21 cellular contexts compared by ENCODE assay signal in genomic region chr20:21376631-21377030, GRCh38. TPM values are rescaled to one million over a fixed set of nuclear protein-coding genes. Genes with fewer than 3 reads are reported as not detected.
"Had no signal": no experiment of that assay in that cellular context is flagged by ENCODE, and none has a peak within 500 bp of the region (broad histone marks: within the 10 kb centered on the region; RNA-seq: fewer than 3 reads in every experiment).

No MANE protein-coding gene starts in this region.

- H3K27me3 Mint-ChIP-seq: activated naive CD8-positive, alpha-beta T cell treated with anti-CD3 and anti-CD28 coated beads, Interleukin-2, amount 50 U/mL, for 24 hours; activated T-helper 17 cell treated with anti-CD3 and anti-CD28 coated beads, Interleukin-2, amount 50 U/mL, for 72 hours; naive thymus-derived CD8-positive, alpha-beta T cell; stimulated activated naive B cell treated with anti-CD40 and anti-IgM and Interleukin-4, amounts not matched to agents 10 μg/mL and 1 μg/mL and 100 μg/mL, for 72 hours had no signal

- H3K4me3 Mint-ChIP-seq: activated naive CD8-positive, alpha-beta T cell treated with anti-CD3 and anti-CD28 coated beads, Interleukin-2, amount 50 U/mL, for 24 hours; activated T-helper 17 cell treated with anti-CD3 and anti-CD28 coated beads, Interleukin-2, amount 50 U/mL, for 72 hours; naive thymus-derived CD8-positive, alpha-beta T cell; stimulated activated naive B cell treated with anti-CD40 and anti-IgM and Interleukin-4, amounts not matched to agents 10 μg/mL and 1 μg/mL and 100 μg/mL, for 72 hours had no signal

- H3K9me3 Mint-ChIP-seq: activated naive CD8-positive, alpha-beta T cell treated with anti-CD3 and anti-CD28 coated beads, Interleukin-2, amount 50 U/mL, for 24 hours; activated T-helper 17 cell treated with anti-CD3 and anti-CD28 coated beads, Interleukin-2, amount 50 U/mL, for 72 hours; naive thymus-derived CD8-positive, alpha-beta T cell; stimulated activated naive B cell treated with anti-CD40 and anti-IgM and Interleukin-4, amounts not matched to agents 10 μg/mL and 1 μg/mL and 100 μg/mL, for 72 hours had no signal

- DNase-seq: activated CD4-positive, alpha-beta T cell treated with anti-CD3 and anti-CD28 coated beads, Interleukin-2, amount 50 U/mL, for 4 hours; activated CD4-positive, CD25-positive, alpha-beta regulatory T cell treated with anti-CD3 and anti-CD28 coated beads, Interleukin-2, amount 50 U/mL, for 72 hours; activated naive CD4-positive, alpha-beta T cell treated with Interleukin-2 at 50 U/mL for 16 hours; activated naive CD8-positive, alpha-beta T cell treated with anti-CD3 and anti-CD28 coated beads, Interleukin-2, amount 50 U/mL, for 24 hours; activated T-cell treated with anti-CD3 and anti-CD28 coated beads for 4 hours; head of caudate nucleus; naive thymus-derived CD8-positive, alpha-beta T cell; sigmoid colon; stimulated activated CD4-positive, alpha-beta T cell treated with anti-CD3 and anti-CD28 coated beads, Interleukin-4, amount 100 ng/mL, for 4 hours; stimulated activated naive B cell treated with anti-CD40 and anti-IgM and Interleukin-4, amounts not matched to agents 10 μg/mL and 1 μg/mL and 100 μg/mL, for 72 hours; substantia nigra; T1000; tibial artery had no signal

- H3K27me3 ChIP-seq: sigmoid colon, tibial artery had no signal

- H3K27ac ChIP-seq: parathyroid adenoma, sigmoid colon, tibial artery had no signal

- H3K4me3 ChIP-seq: sigmoid colon, tibial artery had no signal

- H3K27ac Mint-ChIP-seq: activated naive CD8-positive, alpha-beta T cell treated with anti-CD3 and anti-CD28 coated beads, Interleukin-2, amount 50 U/mL, for 24 hours; activated T-helper 17 cell treated with anti-CD3 and anti-CD28 coated beads, Interleukin-2, amount 50 U/mL, for 72 hours; stimulated activated naive B cell treated with anti-CD40 and anti-IgM and Interleukin-4, amounts not matched to agents 10 μg/mL and 1 μg/mL and 100 μg/mL, for 72 hours had no signal

- ATAC-seq: activated naive CD8-positive, alpha-beta T cell treated with anti-CD3 and anti-CD28 coated beads, Interleukin-2, amount 50 U/mL, for 24 hours; activated T-helper 17 cell treated with anti-CD3 and anti-CD28 coated beads, Interleukin-2, amount 50 U/mL, for 72 hours; naive thymus-derived CD8-positive, alpha-beta T cell; stimulated activated naive B cell treated with anti-CD40 and anti-IgM and Interleukin-4, amounts not matched to agents 10 μg/mL and 1 μg/mL and 100 μg/mL, for 72 hours had no signal

- H3K9me3 ChIP-seq: sigmoid colon, tibial artery had no signal

- H3K4me1 ChIP-seq: parathyroid adenoma, tibial artery had no signal

RNA-seq across cellular contexts. Expression of gene NKX2-4, which starts 20.7 kb away (rescaled TPM):
- total RNA-seq: activated T-helper 17 cell treated with anti-CD3 and anti-CD28 coated beads, Interleukin-2, amount 50 U/mL, for 72 hours; frontal cortex; lower leg skin; mesenteric fat pad; naive thymus-derived CD8-positive, alpha-beta T cell; sigmoid colon; T-helper 1 cell treated with Interleukin-12 subunit alpha and Interleukin-12 subunit beta and Interleukin-4 antibody, amounts not matched to agents 30 ng/mL and 1 ng/mL, for 36 hours; urinary bladder had no signal
- polyA plus RNA-seq: esophagus; naive thymus-derived CD8-positive, alpha-beta T cell; sigmoid colon; urinary bladder had no signal
